ENCODE assay signal across 13 cellular contexts in the genomic region with DNA sequence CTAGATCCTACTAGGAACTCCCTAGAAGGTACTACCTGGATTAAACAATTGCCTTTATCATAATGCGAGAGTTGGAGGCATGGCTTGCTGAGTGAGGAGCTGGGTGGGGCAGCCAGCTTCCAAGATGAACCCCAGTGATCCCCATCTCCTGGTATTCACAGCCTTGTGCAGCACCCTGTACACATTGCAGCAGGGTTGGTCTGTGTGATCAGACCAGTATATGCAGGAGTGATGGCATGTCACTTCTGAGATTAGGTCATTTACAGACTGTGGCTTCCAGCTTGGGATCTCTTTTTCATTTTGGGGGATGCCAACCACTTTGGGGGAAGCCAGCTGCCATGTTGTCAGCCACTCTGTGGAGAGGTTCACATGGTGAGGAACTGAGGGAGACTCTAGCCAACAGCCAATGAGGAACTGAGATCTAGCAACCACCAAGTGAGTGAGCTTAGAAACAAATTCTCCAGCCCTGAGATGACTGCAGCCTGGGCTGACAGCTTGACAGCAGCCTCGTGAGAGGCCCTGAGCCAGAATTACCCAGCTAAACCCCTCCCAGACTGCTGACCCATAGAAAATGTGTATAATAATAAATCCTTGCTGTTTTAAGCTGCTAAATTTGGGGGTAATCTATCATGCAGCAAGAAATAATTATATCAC.
A peak's percentile ranks its signal among the peaks of the same experiment; 100 is the strongest.
DNase-seq lines count a peak whose midpoint lies in the region; ATAC-seq, FAIRE-seq and TF ChIP-seq lines count a peak whose summit lies in the region.
"Had no signal": no experiment of that assay in that cellular context is flagged by ENCODE, and none has a peak within 500 bp of the region (broad histone marks: within the 10 kb centered on the region; RNA-seq: fewer than 3 reads in every experiment).

No MANE protein-coding gene starts in this region.

- no peaks in the 10 kb centered on the region for H3K9me3 ChIP-seq in GM12878 (replicated peaks; ENCODE audit: control insufficient read depth, insufficient read depth, low read length)
- H3K9me3 ChIP-seq: breast epithelium had no signal

- CTCF ChIA-PET in GM12878 (lab: Yijun Ruan, JAX): interaction anchor here (0.5 to 1.8 kb wide), 4 partner anchors 18 to 580 kb away, joined by 3 to 4 read pairs (median 3); no protein-coding TSS in a partner anchor

- DNase-seq in GM12891 (ENCODE audit: insufficient read length, low spot score) (no peak), GM12878 (ENCODE audit: low read depth, low spot score) (no peak), brain microvascular endothelial cell (no peak), NCI-H2227 (lab: John Stamatoyannopoulos, UW; ENCODE audit: unreplicated experiment) (no peak), DMS79 (lab: John Stamatoyannopoulos, UW) (no peak)
- DNase-seq in stimulated activated CD4-positive, alpha-beta T cell treated with anti-CD3 and anti-CD28 coated beads, Interleukin-15, amount 100 ng/mL, for 24 hours: no peak
- DNase-seq: activated CD4-positive, alpha-beta T cell treated with anti-CD3 and anti-CD28 coated beads, Interleukin-2, amount 50 U/mL, for 4 hours; CD4-positive, CD25-positive, alpha-beta regulatory T cell; HCEC 1CT; posterior cingulate gyrus had no signal

- H3K9ac ChIP-seq in GM12878 (ENCODE audit: control insufficient read depth, insufficient read depth, low read length): no peak overlapping the region

- H3K79me2 ChIP-seq in GM12878 (ENCODE audit: control insufficient read depth, insufficient read depth, low read length): no peaks in the 10 kb centered on the region

- no peak overlapping the region for H3K27ac ChIP-seq in GM12878 (ENCODE audit: control insufficient read depth, insufficient read depth)
- no peak overlapping the region for H3K27ac ChIP-seq in brain microvascular endothelial cell
- H3K27ac ChIP-seq: breast epithelium had no signal

- in situ Hi-C loops in GM12878 (cut with MboI) (no loop called here), brain microvascular endothelial cell (cut with HindIII; ENCODE audit: low pct_ligation_motif_present, low sequenced_read_pairs) (no loop called here)

- no peak for TF ChIP-seq EP300 in GM12878 (IDR thresholded peaks at IDR 0.05; ENCODE audit: borderline replicate concordance in 1 of 2, control insufficient read depth in 1 of 2, low read depth in 2 of 2, low read length in 2 of 2)

- SMC1A ChIA-PET in GM12878 (lab: Charles Lee; ENCODE audit: uncharacterized antibody, unreplicated experiment): interaction anchor here (0.6 to 1.8 kb wide), 5 partner anchors 9 to 364 kb away, joined by 3 to 5 read pairs (median 3); no protein-coding TSS in a partner anchor

- H3K27me3 ChIP-seq in GM12878 (replicated peaks in 1 of 2; ENCODE audit: control insufficient read depth in 2 of 2, insufficient read depth in 2 of 2, low read length in 1 of 2) (no peaks in the 10 kb centered on the region), brain microvascular endothelial cell (replicated peaks) (no peaks in the 10 kb centered on the region)
- H3K27me3 ChIP-seq: breast epithelium had no signal

- no peaks in the 10 kb centered on the region for H4K20me1 ChIP-seq in GM12878 (ENCODE audit: control insufficient read depth, insufficient read depth)

- intact Hi-C loops in GM12878 (cut with micrococcal nuclease; ENCODE audit: unreplicated experiment): no loop called here

- no peak for TF ChIP-seq RAD21 in GM12878 (IDR thresholded peaks at IDR 0.05; ENCODE audit: insufficient read depth, low read depth, low read length)

- RAD21 ChIA-PET in GM12878 (lab: Charles Lee; ENCODE audit: unreplicated experiment): interaction anchor here (1.0 kb wide), 1 partner anchor 195 kb away, joined by 4 read pairs; no protein-coding TSS in a partner anchor

- H3K4me3 ChIP-seq in GM12878: no peak overlapping the region
- no peak overlapping the region for H3K4me3 ChIP-seq in brain microvascular endothelial cell (ENCODE audit: low read depth, low read length)
- H3K4me3 ChIP-seq: breast epithelium had no signal

- WGBS in GM12878 (ENCODE audit: insufficient coverage, insufficient replicate concordance, low lambda C conversion rate, missing lambda C conversion rate): 23% methylated on average over 2 of the region's 2 CpGs

- TF ChIP-seq POLR2A in GM12891 (IDR thresholded peaks at IDR 0.05; ENCODE audit: low read depth, low read length) (no peak), GM12878 (IDR thresholded peaks at IDR 0.05; ENCODE audit: low read depth, low read length) (no peak)

- BruUV-seq in GM12878 (replicated peaks; lab: Mats Ljungman, UMichigan): no TSS peak

- H2AFZ ChIP-seq in GM12878 (ENCODE audit: control insufficient read depth, low read depth, low read length): no peak overlapping the region

- H3K4me2 ChIP-seq in GM12878 (ENCODE audit: control insufficient read depth, insufficient read depth): no peak overlapping the region

- no peak for TF ChIP-seq CTCF in GM12878 (IDR thresholded peaks at IDR 0.05 in 2 of 3, conservative IDR thresholded peaks at IDR 0.05 in 1 of 3; ENCODE audit: control insufficient read depth in 2 of 3, extremely low read depth in 1 of 3, insufficient read depth in 1 of 3, low read depth in 3 of 3, low read length in 3 of 3)
- no peak for TF ChIP-seq CTCF in brain microvascular endothelial cell (IDR thresholded peaks at IDR 0.05; ENCODE audit: low read depth, low read length, missing control alignments)

- FAIRE-seq in GM12891 (lab: Jason Lieb, UNC): peak; percentile 5
- FAIRE-seq in GM12878 (lab: Jason Lieb, UNC): no peak

- H3K4me1 ChIP-seq in GM12878 (ENCODE audit: control insufficient read depth, insufficient read depth, low read length): peaks cover 2% of the 10 kb centered on the region; the same call in 1 of the 2 replicates

- ATAC-seq in GM21360 (IDR thresholded peaks at IDR 0.05; ENCODE audit: unreplicated experiment) (peak; percentile 95), HG03135 (IDR thresholded peaks at IDR 0.05; ENCODE audit: unreplicated experiment) (peak; percentile 94), GM12878 (peak; percentile 86)

- POLR2A ChIA-PET in GM12878 (lab: Charles Lee): no interaction called here

- H3K36me3 ChIP-seq in GM12878 (ENCODE audit: control insufficient read depth in 2 of 2, insufficient read depth in 2 of 2, low read length in 1 of 2) (no peaks in the 10 kb centered on the region), brain microvascular endothelial cell (replicated peaks) (no peaks in the 10 kb centered on the region)
- H3K36me3 ChIP-seq: breast epithelium had no signal

TF ChIP-seq in GM12891, 5 proteins besides CTCF, POLR2A, EP300 and RAD21:
- TF ChIP-seq TAF1 (IDR thresholded peaks at IDR 0.05; ENCODE audit: low read depth, low read length): no peak
- peak; percentile 80 for TF ChIP-seq SPI1 (IDR thresholded peaks at IDR 0.05; ENCODE audit: low read depth, low read length)
- TF ChIP-seq PAX5 (IDR thresholded peaks at IDR 0.05; ENCODE audit: insufficient read depth, low read length, severe bottlenecking): no peak
- TF ChIP-seq POU2F2 (IDR thresholded peaks at IDR 0.05; ENCODE audit: low read depth, low read length): no peak
- no peak for TF ChIP-seq POLR2AphosphoS5 (IDR thresholded peaks at IDR 0.05; ENCODE audit: low read depth, low read length)

TF ChIP-seq in GM12878, 131 proteins besides CTCF, POLR2A, EP300 and RAD21:
- TF ChIP-seq SPI1 (IDR thresholded peaks at IDR 0.05; ENCODE audit: borderline replicate concordance, insufficient read depth, low read depth, low read length) (peak; percentile 74), PRDM15 (CRISPR knock-in tag; IDR thresholded peaks at IDR 0.05) (no peak), CREB1 (IDR thresholded peaks at IDR 0.05; ENCODE audit: low read depth) (no peak)
- TF ChIP-seq, protein P1, sequence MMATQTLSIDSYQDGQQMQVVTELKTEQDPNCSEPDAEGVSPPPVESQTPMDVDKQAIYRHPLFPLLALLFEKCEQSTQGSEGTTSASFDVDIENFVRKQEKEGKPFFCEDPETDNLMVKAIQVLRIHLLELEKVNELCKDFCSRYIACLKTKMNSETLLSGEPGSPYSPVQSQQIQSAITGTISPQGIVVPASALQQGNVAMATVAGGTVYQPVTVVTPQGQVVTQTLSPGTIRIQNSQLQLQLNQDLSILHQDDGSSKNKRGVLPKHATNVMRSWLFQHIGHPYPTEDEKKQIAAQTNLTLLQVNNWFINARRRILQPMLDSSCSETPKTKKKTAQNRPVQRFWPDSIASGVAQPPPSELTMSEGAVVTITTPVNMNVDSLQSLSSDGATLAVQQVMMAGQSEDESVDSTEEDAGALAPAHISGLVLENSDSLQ (IDR thresholded peaks at IDR 0.05): 0 out of 2 replicates have a peak, but pooled peaks have one; percentile 17
